Comparison of ENCODE assay signal across 8 cellular contexts in the genomic region with DNA sequence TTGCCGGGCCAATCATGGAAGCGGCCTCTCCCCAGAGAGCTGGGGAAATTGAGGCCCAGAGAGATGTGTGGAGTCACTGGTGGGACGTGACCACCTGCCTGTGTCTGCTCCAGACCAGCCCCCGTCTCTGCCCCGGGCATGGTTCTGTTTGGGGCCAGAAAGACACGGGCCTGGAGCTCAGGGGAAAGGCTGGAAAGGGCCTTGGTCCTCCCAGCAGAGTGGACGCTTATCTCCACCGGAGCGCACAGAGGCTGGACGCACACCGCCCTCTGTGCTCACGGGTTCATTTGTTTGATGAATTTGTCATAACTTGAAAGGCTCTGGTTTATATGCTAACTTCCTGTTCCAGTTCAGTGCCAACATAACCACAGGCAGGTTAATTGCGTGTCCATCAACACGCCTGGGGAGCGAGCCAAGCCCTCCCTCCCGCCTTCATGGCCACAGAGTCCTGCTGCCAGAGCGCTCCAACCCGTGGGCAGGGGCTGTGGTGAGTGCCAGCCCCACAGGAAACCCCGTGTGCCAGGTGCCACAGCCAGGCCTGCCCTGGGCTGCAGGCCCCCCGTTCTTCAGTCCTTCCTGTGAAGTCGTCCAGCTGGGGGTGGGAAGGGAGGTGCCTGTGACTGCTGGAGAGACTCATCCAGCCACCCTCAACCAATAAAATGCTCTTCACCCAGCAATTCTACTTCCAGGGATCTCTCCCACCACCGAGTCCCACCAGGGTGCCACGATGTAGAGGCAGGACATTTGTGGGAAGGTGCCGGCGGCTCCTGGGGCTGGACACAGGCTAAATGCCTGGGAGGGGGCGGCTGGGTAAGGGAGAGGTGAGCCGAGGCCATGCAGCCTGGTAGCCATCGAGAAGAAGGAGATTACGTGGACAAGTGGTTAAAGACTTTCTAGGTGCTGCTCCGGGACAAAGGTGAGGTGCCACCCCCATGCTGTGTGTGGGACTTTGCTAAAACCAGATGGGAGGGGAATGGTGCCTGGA. TPM values are rescaled to one million over a fixed set of nuclear protein-coding genes. Genes with fewer than 3 reads are reported as not detected.
A peak's percentile ranks its signal among the peaks of the same experiment; 100 is the strongest.
DNase-seq lines count a peak whose midpoint lies in the region; ATAC-seq and TF ChIP-seq lines count a peak whose summit lies in the region.

No MANE protein-coding gene starts in this region.

- H3K36me3 ChIP-seq in mucosa of rectum (ENCODE audit: control insufficient read depth in 2 of 2, insufficient read depth in 2 of 2, low read length in 2 of 2): no peaks in the 10 kb centered on the region

- ATAC-seq in GM21447 (IDR thresholded peaks at IDR 0.05; ENCODE audit: unreplicated experiment): no peak

- DNase-seq in GM12865 (ENCODE audit: low read depth): peak; percentile 40
- peak; percentile 48 for DNase-seq in NCI-H526 treated with DMSO at 0.1 percent for 48 hours (lab: John Stamatoyannopoulos, UW)
- DNase-seq in cardiac fibroblast (ENCODE audit: low read depth in 2 of 2): peak; percentile 29 to 85
- DNase-seq in SK-N-DZ (ENCODE audit: low spot score): no peak
- DNase-seq in DMS 273 treated with DMSO at 0.1 percent for 48 hours (lab: John Stamatoyannopoulos, UW): no peak
- no peak for DNase-seq in NCI-H524 (lab: John Stamatoyannopoulos, UW)

- TF ChIP-seq CTCF in GM12865 (IDR thresholded peaks at IDR 0.05; ENCODE audit: insufficient read depth, low read depth, low read length, missing control alignments) (no peak), cardiac fibroblast (IDR thresholded peaks at IDR 0.05; ENCODE audit: low read depth, low read length) (no peak)

- peaks cover 25 to 33% of the 10 kb centered on the region in 2 donors for H3K4me1 ChIP-seq in mucosa of rectum (ENCODE audit: control insufficient read depth in 2 of 2, insufficient read depth in 2 of 2, low read length in 2 of 2)

- H3K4me3 ChIP-seq in GM12865 (ENCODE audit: low read depth, low read length) (no peak overlapping the region), cardiac fibroblast (replicated peaks in 1 of 2; ENCODE audit: low read depth in 2 of 2, low read length in 2 of 2) (peak overlapping the region in 1 of 2 donors; percentile 42), mucosa of rectum (ENCODE audit: low read length in 2 of 2) (peak overlapping the region; percentile 48 to 58)

- H3K9ac ChIP-seq in mucosa of rectum (ENCODE audit: low read depth in 1 of 2, low read length in 2 of 2): peak overlapping the region; percentile 68 to 77

- H3K9me3 ChIP-seq in mucosa of rectum (ENCODE audit: control insufficient read depth in 2 of 2, low read length in 2 of 2): no peaks in the 10 kb centered on the region

- no peaks in the 10 kb centered on the region for H3K27me3 ChIP-seq in mucosa of rectum (ENCODE audit: control insufficient read depth in 2 of 2, insufficient read depth in 2 of 2, low read length in 2 of 2)

- H3K27ac ChIP-seq in mucosa of rectum (ENCODE audit: low read depth in 2 of 2, low read length in 2 of 2): peak overlapping the region; percentile 89 to 90

RNA-seq across cellular contexts. Expression of a gene that starts 29.4 kb away (rescaled TPM):
- polyA plus RNA-seq in SK-N-DZ (2014; cell fraction: cytosol; rRNA removed): 6.6 and 15.1 TPM in 2 replicates
- 33.7 and 55.3 TPM in 2 replicates for polyA plus RNA-seq in SK-N-DZ (2014; cell fraction: nucleus; rRNA removed)

Comparison
In these comparisons a context has a peak if more than half of its experiments do, and no peak if none do; other contexts are left out.
1. DNase-seq: peak in GM12865 (single experiment), NCI-H526 treated with DMSO at 0.1 percent for 48 hours (single experiment) and cardiac fibroblast (2 of 2); none in SK-N-DZ (single experiment), DMS 273 treated with DMSO at 0.1 percent for 48 hours (single experiment) and NCI-H524 (0 of 2).